In genomic region chr5:80744149-80744548, GRCh38 we compare ENCODE assay signal across 28 cellular contexts.
"Had no signal": no experiment of that assay in that cellular context is flagged by ENCODE, and none has a peak within 500 bp of the region (broad histone marks: within the 10 kb centered on the region; RNA-seq: fewer than 3 reads in every experiment).

No MANE protein-coding gene starts in this region.

- H3K9me3 Mint-ChIP-seq: activated CD4-positive, alpha-beta memory T cell treated with anti-CD3 and anti-CD28 coated beads for 36 hours; activated T-cell treated with anti-CD3 and anti-CD28 coated beads, Interleukin-2, amount 50 U/mL, for 4 hours; activated T-helper 17 cell treated with anti-CD3 and anti-CD28 coated beads, Interleukin-2, amount 50 U/mL, for 72 hours; T-cell; T-helper 1 cell treated with Interleukin-12 subunit alpha and Interleukin-12 subunit beta and Interleukin-4 antibody, amounts not matched to agents 30 μg/mL and 1 μg/mL, for 36 hours had no signal

- H3K27me3 Mint-ChIP-seq: activated B cell treated with CpG ODN at 0.5 μM for 24 hours; activated CD4-positive, alpha-beta memory T cell treated with anti-CD3 and anti-CD28 coated beads for 36 hours; activated CD4-positive, alpha-beta T cell treated with anti-CD3 and anti-CD28 coated beads for 36 hours; activated CD4-positive, alpha-beta T cell treated with anti-CD3 and anti-CD28 coated beads, Interleukin-2, amount 10 ng/mL, durations not matched to agents 24 days and 14 days; activated naive CD8-positive, alpha-beta T cell; activated T-helper 17 cell treated with anti-CD3 and anti-CD28 coated beads, Interleukin-2, amount 50 U/mL, for 72 hours; T-cell had no signal

- H3K4me3 ChIP-seq: esophagus squamous epithelium had no signal

- H3K4me3 Mint-ChIP-seq: activated B cell treated with CpG ODN at 0.5 μM for 24 hours; activated CD4-positive, alpha-beta memory T cell treated with anti-CD3 and anti-CD28 coated beads for 36 hours; activated CD4-positive, alpha-beta T cell treated with anti-CD3 and anti-CD28 coated beads for 36 hours; activated CD4-positive, alpha-beta T cell treated with anti-CD3 and anti-CD28 coated beads, Interleukin-2, amount 10 ng/mL, durations not matched to agents 24 days and 14 days; activated CD8-positive, alpha-beta T cell treated with anti-CD3 and anti-CD28 coated beads, Interleukin-2, amount 10 ng/mL, durations not matched to agents 7 days and 5 days; activated naive CD8-positive, alpha-beta T cell; activated T-cell treated with anti-CD3 and anti-CD28 coated beads, Interleukin-2, amount 50 U/mL, for 4 hours; activated T-helper 17 cell treated with anti-CD3 and anti-CD28 coated beads, Interleukin-2, amount 50 U/mL, for 72 hours; T-cell; T-helper 1 cell treated with Interleukin-12 subunit alpha and Interleukin-12 subunit beta and Interleukin-4 antibody, amounts not matched to agents 30 μg/mL and 1 μg/mL, for 36 hours; T-helper 2 cell treated with Interferon-gamma antibody and Interleukin-4, amounts not matched to agents 5 μg/mL and 100 μg/mL, for 36 hours had no signal

- DNase-seq: activated B cell treated with CpG ODN at 0.5 μM for 24 hours; activated CD4-positive, alpha-beta memory T cell treated with anti-CD3 and anti-CD28 coated beads for 36 hours; activated CD4-positive, alpha-beta T cell treated with anti-CD3 and anti-CD28 coated beads for 36 hours; activated CD4-positive, alpha-beta T cell treated with anti-CD3 and anti-CD28 coated beads, Interleukin-2, amount 10 ng/mL, durations not matched to agents 24 days and 14 days; activated CD4-positive, CD25-positive, alpha-beta regulatory T cell treated with anti-CD3 and anti-CD28 coated beads, Interleukin-2, amount 50 U/mL, for 72 hours; activated CD8-positive, alpha-beta T cell treated with anti-CD3 and anti-CD28 coated beads, Interleukin-2, amount 10 ng/mL, durations not matched to agents 7 days and 5 days; activated effector memory CD4-positive, alpha-beta T cell treated with Interleukin-2 at 50 U/mL for 16 hours; activated gamma-delta T cell treated with Interleukin-2 at 50 U/mL for 16 hours; activated naive CD4-positive, alpha-beta T cell treated with anti-CD3 and anti-CD28 coated beads, Interleukin-2, amount 50 U/mL, for 16 hours; activated naive CD4-positive, alpha-beta T cell treated with Interleukin-2 at 50 U/mL for 16 hours; activated T-cell treated with anti-CD3 and anti-CD28 coated beads, Interleukin-2, amount 50 U/mL, for 4 hours; amniotic stem cell; anterior cingulate cortex; brain microvascular endothelial cell; cortex of kidney; dermis blood vessel endothelial cell; effector CD4-positive, alpha-beta T cell; esophagus squamous epithelium; foreskin melanocyte; head of caudate nucleus; T-cell; T1000; WERI-Rb-1 had no signal

- H3K27ac Mint-ChIP-seq: activated B cell treated with CpG ODN at 0.5 μM for 24 hours; activated CD4-positive, alpha-beta memory T cell treated with anti-CD3 and anti-CD28 coated beads for 36 hours; activated CD4-positive, alpha-beta T cell treated with anti-CD3 and anti-CD28 coated beads for 36 hours; activated CD4-positive, alpha-beta T cell treated with anti-CD3 and anti-CD28 coated beads, Interleukin-2, amount 10 ng/mL, durations not matched to agents 24 days and 14 days; activated CD8-positive, alpha-beta T cell treated with anti-CD3 and anti-CD28 coated beads, Interleukin-2, amount 10 ng/mL, durations not matched to agents 7 days and 5 days; activated naive CD8-positive, alpha-beta T cell; activated T-helper 17 cell treated with anti-CD3 and anti-CD28 coated beads, Interleukin-2, amount 50 U/mL, for 72 hours; T-helper 1 cell treated with Interleukin-12 subunit alpha and Interleukin-12 subunit beta and Interleukin-4 antibody, amounts not matched to agents 30 μg/mL and 1 μg/mL, for 36 hours; T-helper 2 cell treated with Interferon-gamma antibody and Interleukin-4, amounts not matched to agents 5 μg/mL and 100 μg/mL, for 36 hours had no signal

- H3K4me1 ChIP-seq: esophagus squamous epithelium had no signal

- H3K27ac ChIP-seq: brain microvascular endothelial cell, epithelial cell of prostate, esophagus squamous epithelium, WERI-Rb-1 had no signal

- H3K27me3 ChIP-seq: brain microvascular endothelial cell, esophagus squamous epithelium had no signal

- H3K36me3 ChIP-seq: brain microvascular endothelial cell had no signal

- ATAC-seq: activated CD4-positive, alpha-beta T cell treated with anti-CD3 and anti-CD28 coated beads for 36 hours; activated T-cell treated with anti-CD3 and anti-CD28 coated beads, Interleukin-2, amount 50 U/mL, for 4 hours; activated T-helper 17 cell treated with anti-CD3 and anti-CD28 coated beads, Interleukin-2, amount 50 U/mL, for 72 hours; T-cell had no signal

- H3K9me3 ChIP-seq: esophagus squamous epithelium had no signal
